ENCODE assay signal across 25 cellular contexts in the genomic region with DNA sequence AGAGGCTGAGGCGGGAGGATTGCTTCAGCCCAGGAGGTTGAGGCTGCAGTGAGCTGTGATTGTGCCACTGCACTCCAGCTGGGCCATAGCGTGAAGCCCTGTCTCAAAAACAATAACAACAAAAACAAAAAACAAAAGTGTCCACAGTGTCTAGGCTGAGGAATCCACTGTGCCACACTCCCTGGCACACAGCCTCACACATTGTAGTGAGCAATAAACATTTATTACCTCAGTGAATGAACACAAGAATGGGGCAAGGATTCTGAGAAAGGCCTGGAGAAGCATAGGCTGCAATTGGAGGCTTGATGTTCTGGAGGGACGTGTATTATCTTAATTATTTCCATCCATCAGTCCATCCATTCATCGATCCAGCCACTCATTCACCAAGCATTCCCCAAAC. TPM values are rescaled to one million over a fixed set of nuclear protein-coding genes. Genes with fewer than 3 reads are reported as not detected.
"Had no signal": no experiment of that assay in that cellular context is flagged by ENCODE, and none has a peak within 500 bp of the region (broad histone marks: within the 10 kb centered on the region; RNA-seq: fewer than 3 reads in every experiment).

No MANE protein-coding gene starts in this region.

- H3K36me3 Mint-ChIP-seq: immature natural killer cell, memory B cell had no signal

- H3K4me3 Mint-ChIP-seq: immature natural killer cell, memory B cell had no signal

- H3K9me3 ChIP-seq: esophagus muscularis mucosa, gastroesophageal sphincter, heart left ventricle, left lung, lower lobe of right lung had no signal

- H3K36me3 ChIP-seq: esophagus muscularis mucosa, gastroesophageal sphincter, heart left ventricle, left lung, lower lobe of right lung had no signal

- H3K27ac Mint-ChIP-seq: immature natural killer cell, memory B cell had no signal

- FAIRE-seq: colon, endothelial cell of umbilical vein, frontal cortex, kidney had no signal

- H3K4me1 Mint-ChIP-seq: memory B cell had no signal

- ATAC-seq: foreskin keratinocyte, gastroesophageal sphincter, heart left ventricle, left lung, left ventricle myocardium superior, lower lobe of right lung had no signal

- H3K79me2 ChIP-seq: hepatocyte had no signal

- H3K4me1 ChIP-seq: foreskin keratinocyte, gastroesophageal sphincter, heart left ventricle, lower lobe of right lung had no signal

- H3K9me3 Mint-ChIP-seq: immature natural killer cell, memory B cell had no signal

- H3K4me3 ChIP-seq: coronary artery, dorsolateral prefrontal cortex, esophagus muscularis mucosa, gastroesophageal sphincter, heart left ventricle, hepatocyte, left lung, lower lobe of right lung had no signal

- H3K27me3 Mint-ChIP-seq: memory B cell had no signal

- H3K27me3 ChIP-seq: dorsolateral prefrontal cortex, esophagus muscularis mucosa, foreskin keratinocyte, heart left ventricle, hepatocyte, left lung had no signal

- H3K27ac ChIP-seq: coronary artery, dorsolateral prefrontal cortex, esophagus muscularis mucosa, foreskin keratinocyte, gastroesophageal sphincter, heart left ventricle, hepatocyte, left lung, lower lobe of right lung had no signal

- H3K4me2 ChIP-seq: hepatocyte had no signal

- H2AFZ ChIP-seq: hepatocyte had no signal

- DNase-seq: dermis blood vessel endothelial cell; effector CD4-positive, alpha-beta T cell; effector memory CD4-positive, alpha-beta T cell; heart left ventricle; hypothalamus; immature natural killer cell; islet precursor cell; kidney; kidney glomerular epithelial cell; left lung; left ventricle myocardium superior; lower lobe of right lung; mesendoderm; midbrain had no signal

RNA-seq across cellular contexts. Expression of gene P2RX7, which starts 17.1 kb away (rescaled TPM):
- total RNA-seq: epithelial cell of proximal tubule had no signal
